In the genomic region with DNA sequence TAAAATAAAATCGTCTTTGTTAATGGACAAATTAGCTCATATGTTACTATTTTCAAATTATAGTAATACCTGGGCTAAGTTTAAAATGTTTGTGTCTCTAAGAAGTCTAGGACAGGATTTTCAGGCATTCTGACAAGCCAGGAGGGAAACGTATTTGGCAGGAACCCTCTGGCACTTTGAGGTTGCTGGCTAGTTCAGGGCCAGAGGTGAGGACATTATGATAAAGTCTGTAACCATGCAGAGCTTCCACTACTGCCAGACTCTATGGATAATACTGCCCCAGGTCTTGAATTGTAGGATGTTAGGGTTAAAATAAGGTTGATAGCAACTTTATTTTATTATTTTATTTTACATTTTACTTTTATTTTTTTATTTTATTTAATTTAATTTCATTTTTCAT, we compare ENCODE assay signal across 26 cellular contexts.
"Had no signal": no experiment of that assay in that cellular context is flagged by ENCODE, and none has a peak within 500 bp of the region (broad histone marks: within the 10 kb centered on the region; RNA-seq: fewer than 3 reads in every experiment).

No MANE protein-coding gene starts in this region.

- H3K27me3 ChIP-seq: heart right ventricle, hepatocyte, neural progenitor cell, neutrophil, spleen, suprapubic skin, tibial artery, upper lobe of right lung had no signal

- H3K4me3 ChIP-seq: heart right ventricle, hepatocyte, lower lobe of right lung, neural progenitor cell, psoas muscle, spleen, suprapubic skin, thoracic aorta, tibial artery, upper lobe of right lung had no signal

- H3K4me2 ChIP-seq: hepatocyte, neural progenitor cell had no signal

- H3K4me3 Mint-ChIP-seq: mesothelial cell of epicardium; naive B cell; natural killer cell; nephron progenitor cell; neural progenitor cell; stimulated activated effector memory CD8-positive, alpha-beta T cell treated with anti-CD3 and anti-CD28 coated beads, Interleukin-12 subunit alpha, Interleukin-12 subunit beta, amount 100 ng/mL, for 72 hours; stimulated activated naive CD8-positive, alpha-beta T cell treated with anti-CD3 and anti-CD28 coated beads, Interleukin-15, Interleukin-2, amounts not matched to agents 100 ng/mL and 50 ng/mL, for 24 hours had no signal

- H3K9ac ChIP-seq: neural progenitor cell, parathyroid adenoma had no signal

- H3K27ac Mint-ChIP-seq: mesothelial cell of epicardium; natural killer cell; nephron progenitor cell; neural progenitor cell; stimulated activated effector memory CD8-positive, alpha-beta T cell treated with anti-CD3 and anti-CD28 coated beads, Interleukin-12 subunit alpha, Interleukin-12 subunit beta, amount 100 ng/mL, for 72 hours; stimulated activated naive CD8-positive, alpha-beta T cell treated with anti-CD3 and anti-CD28 coated beads, Interleukin-15, Interleukin-2, amounts not matched to agents 100 ng/mL and 50 ng/mL, for 24 hours had no signal

- H2AFZ ChIP-seq: hepatocyte, neural progenitor cell, parathyroid adenoma had no signal

- H3K27ac ChIP-seq: heart right ventricle, hepatocyte, lower lobe of right lung, neutrophil, parathyroid adenoma, psoas muscle, spleen, suprapubic skin, thoracic aorta, tibial artery, upper lobe of right lung had no signal

- ATAC-seq: lower lobe of right lung; natural killer cell; psoas muscle; sciatic nerve; stimulated activated effector memory CD8-positive, alpha-beta T cell treated with anti-CD3 and anti-CD28 coated beads, Interleukin-12 subunit alpha, Interleukin-12 subunit beta, amount 100 ng/mL, for 72 hours; upper lobe of right lung had no signal

- H3K79me2 ChIP-seq: hepatocyte, parathyroid adenoma had no signal

- H3K36me3 ChIP-seq: lower lobe of right lung, neutrophil, suprapubic skin, thoracic aorta, tibial artery, upper lobe of right lung had no signal

- H3K9me3 ChIP-seq: lower lobe of right lung, neutrophil, psoas muscle, suprapubic skin, thoracic aorta had no signal

- H3K27me3 Mint-ChIP-seq: naive B cell; stimulated activated naive CD8-positive, alpha-beta T cell treated with anti-CD3 and anti-CD28 coated beads, Interleukin-15, Interleukin-2, amounts not matched to agents 100 ng/mL and 50 ng/mL, for 24 hours had no signal

- DNase-seq: islet precursor cell; lower lobe of right lung; mesendoderm; naive B cell; natural killer cell; nephron progenitor cell; occipital lobe; psoas muscle; right cardiac atrium; small intestine; spleen; stimulated activated CD4-positive, alpha-beta T cell treated with anti-CD3 and anti-CD28 coated beads, Interleukin-4, amount 100 ng/mL, for 24 hours; stimulated activated naive CD4-positive, alpha-beta T cell; tibial artery; upper lobe of right lung had no signal

- H3K36me3 Mint-ChIP-seq: stimulated activated effector memory CD8-positive, alpha-beta T cell treated with anti-CD3 and anti-CD28 coated beads, Interleukin-12 subunit alpha, Interleukin-12 subunit beta, amount 100 ng/mL, for 72 hours had no signal
